Comparison of ENCODE assay signal across 14 cellular contexts in genomic region chr19:39915848-39916215, GRCh38. TPM values are rescaled to one million over a fixed set of nuclear protein-coding genes. Genes with fewer than 3 reads are reported as not detected.
A peak's percentile ranks its signal among the peaks of the same experiment; 100 is the strongest.
DNase-seq lines count a peak whose midpoint lies in the region; ATAC-seq, FAIRE-seq and TF ChIP-seq lines count a peak whose summit lies in the region.
"Had no signal": no experiment of that assay in that cellular context is flagged by ENCODE, and none has a peak within 500 bp of the region (broad histone marks: within the 10 kb centered on the region; RNA-seq: fewer than 3 reads in every experiment).

No MANE protein-coding gene starts in this region.

- H3K27ac ChIP-seq in Karpas-422 (ENCODE audit: low read length) (no peak overlapping the region), K562 (ENCODE audit: extremely low read depth, low read depth, low read length) (no peak overlapping the region), spleen (no peak overlapping the region)
- H3K27ac ChIP-seq in CD8-positive, alpha-beta memory T cell (ENCODE audit: low read depth, low read length), result no peak overlapping the region

- POLR2A ChIA-PET in K562 (lab: Yijun Ruan, JAX), result interaction anchor here (0.6 kb wide), 1 partner anchor 150 kb away, joined by 3 read pairs; no protein-coding TSS in a partner anchor
- POLR2A ChIA-PET in CD8-positive, alpha-beta memory T cell (lab: Charles Lee), result interaction anchor here (0.6 kb wide), 1 partner anchor 25 kb away, joined by 3 read pairs; no protein-coding TSS in a partner anchor

- H4K20me1 ChIP-seq in Karpas-422 (ENCODE audit: insufficient read depth, low read depth, low read length) (no peaks in the 10 kb centered on the region), K562 (replicated peaks; ENCODE audit: control insufficient read depth, insufficient read depth, low read length) (0 out of 2 replicates have a peak, but pooled peaks cover 6% of the 10 kb centered on the region)

- TF ChIP-seq POLR2A in K562 (conservative IDR thresholded peaks at IDR 0.05) (no peak), spleen (IDR thresholded peaks at IDR 0.05) (no peak)

- 6% methylated on average over 15 of the region's 17 CpGs for WGBS in K562 (ENCODE audit: insufficient coverage, low coverage, missing lambda C conversion rate)
- WGBS in spleen, 5 donors, result 86 to 94% (median 87%) methylated on average over 17 of the region's 17 CpGs

- H3K9ac ChIP-seq in Karpas-422 (ENCODE audit: low read length), result no peak overlapping the region
- no peak overlapping the region for H3K9ac ChIP-seq in K562 (ENCODE audit: insufficient read depth in 1 of 2, low read depth in 2 of 2, low read length in 2 of 2)

- no peak for TF ChIP-seq RAD21 in K562 (CRISPR knock-in tag; conservative IDR thresholded peaks at IDR 0.05 in 1 of 2, IDR thresholded peaks at IDR 0.05 in 1 of 2)

- H3K36me3 Mint-ChIP-seq in CD8-positive, alpha-beta memory T cell, result peaks cover under 1 to 20% (median 7%) of the 10 kb centered on the region in 3 donors

- H3K27me3 Mint-ChIP-seq in CD8-positive, alpha-beta memory T cell, result no peaks in the 10 kb centered on the region

- FAIRE-seq in K562 (lab: Jason Lieb, UNC), result no peak
- FAIRE-seq: GM19239 had no signal

- CTCF ChIA-PET in K562 (lab: Yijun Ruan, JAX; ENCODE audit: low intra/inter-chr PET ratio), result no interaction called here
- CTCF ChIA-PET in CD8-positive, alpha-beta memory T cell (lab: Charles Lee), result interaction anchor here (1.2 kb wide), 2 partner anchors 54 to 55 kb away, joined by 3 read pairs; partner anchors contain the start of gene PSMC4

- H3K4me3 Mint-ChIP-seq in CD8-positive, alpha-beta memory T cell, result no peak overlapping the region

- no peak for TF ChIP-seq EP300 in K562 (IDR thresholded peaks at IDR 0.05; ENCODE audit: low read length)

- intact Hi-C loops in K562 (cut with micrococcal nuclease) (no loop called here), sciatic nerve (cut with DNase I) (no loop called here), spleen (cut with DNase I; ENCODE audit: low total_unique reads) (no loop called here)

- no peak overlapping the region for H2AFZ ChIP-seq in Karpas-422 (ENCODE audit: low read length)
- H2AFZ ChIP-seq in K562 (ENCODE audit: low read depth, low read length), result no peak overlapping the region

- no peaks in the 10 kb centered on the region for H3K36me3 ChIP-seq in Karpas-422 (ENCODE audit: insufficient read depth, low read length)
- H3K36me3 ChIP-seq in K562 (ENCODE audit: control insufficient read depth, insufficient read depth, low read length), result no peaks in the 10 kb centered on the region
- H3K36me3 ChIP-seq in CD8-positive, alpha-beta memory T cell (ENCODE audit: insufficient read depth, low read length), result no peaks in the 10 kb centered on the region
- peaks cover 0 to 7% (median 0%) of the 10 kb centered on the region in 6 donors for H3K36me3 ChIP-seq in spleen

- no peak overlapping the region for H3K4me2 ChIP-seq in Karpas-422 (ENCODE audit: low read depth, low read length, poor library complexity, severe bottlenecking)
- H3K4me2 ChIP-seq in K562 (ENCODE audit: insufficient read depth, low read length), result no peak overlapping the region

- BruUV-seq in K562 (replicated peaks; lab: Mats Ljungman, UMichigan), result no TSS peak

- H3K27me3 ChIP-seq in Karpas-422 (ENCODE audit: low read length) (no peaks in the 10 kb centered on the region), K562 (ENCODE audit: control insufficient read depth in 2 of 2, insufficient read depth in 2 of 2, low read length in 2 of 2) (peaks cover 13 to 63% of the 10 kb centered on the region in 2 experiments; a peak in 4 of 5 replicates), spleen (replicated peaks in 1 of 7) (peaks cover 0 to 23% (median 7%) of the 10 kb centered on the region in 7 donors)
- no peaks in the 10 kb centered on the region for H3K27me3 ChIP-seq in CD8-positive, alpha-beta memory T cell (ENCODE audit: insufficient read depth, low read length, poor library complexity, severe bottlenecking)

- no peaks in the 10 kb centered on the region for H3K9me3 ChIP-seq in Karpas-422 (ENCODE audit: low read length)
- no peaks in the 10 kb centered on the region for H3K9me3 ChIP-seq in K562 (replicated peaks; ENCODE audit: control insufficient read depth, insufficient read depth, low read depth, low read length)
- H3K9me3 ChIP-seq in CD8-positive, alpha-beta memory T cell (ENCODE audit: low read length), result no peaks in the 10 kb centered on the region
- H3K9me3 ChIP-seq in spleen, result peaks cover 0 to 4% (median 0%) of the 10 kb centered on the region in 8 donors

- no peaks in the 10 kb centered on the region for H3K9me1 ChIP-seq in K562 (ENCODE audit: control insufficient read depth, insufficient read depth, low read length)

- in situ Hi-C loops in GM13976 (cut with MboI; ENCODE audit: low sequenced_read_pairs, unreplicated experiment) (no loop called here), K562 (cut with MboI) (no loop called here), ACHN (cut with HindIII; ENCODE audit: low pct_ligation_motif_present, low pct_unique_long_range_greater_than_20kb, low sequenced_read_pairs) (no loop called here)

- no peak overlapping the region for H3K4me3 ChIP-seq in Karpas-422 (ENCODE audit: low read length)
- H3K4me3 ChIP-seq in K562, result no peak overlapping the region
- H3K4me3 ChIP-seq in CD8-positive, alpha-beta memory T cell (ENCODE audit: low read length), result no peak overlapping the region
- no peak overlapping the region for H3K4me3 ChIP-seq in spleen

- H3K79me2 ChIP-seq in Karpas-422 (ENCODE audit: low read length) (no peaks in the 10 kb centered on the region), K562 (ENCODE audit: control insufficient read depth, insufficient read depth, low read length) (no peaks in the 10 kb centered on the region)

- H3K4me1 ChIP-seq in Karpas-422 (ENCODE audit: low read length), result no peaks in the 10 kb centered on the region
- H3K4me1 ChIP-seq in K562 (replicated peaks in 1 of 2; ENCODE audit: control insufficient read depth in 2 of 2, insufficient read depth in 2 of 2, low read length in 2 of 2), result peaks cover 0 to 14% of the 10 kb centered on the region in 2 experiments; a peak in 2 of 5 replicates
- H3K4me1 ChIP-seq in CD8-positive, alpha-beta memory T cell (ENCODE audit: insufficient read depth, low read length), result no peaks in the 10 kb centered on the region
- no peaks in the 10 kb centered on the region for H3K4me1 ChIP-seq in spleen

- no peaks in the 10 kb centered on the region for H3K9me2 ChIP-seq in Karpas-422 (replicated peaks; ENCODE audit: insufficient read depth, low read length)

- TF ChIP-seq CTCF in GM13976 (IDR thresholded peaks at IDR 0.05; ENCODE audit: borderline replicate concordance, control extremely low read depth, extremely low read depth, insufficient read depth, missing control alignments) (no peak), K562 (IDR thresholded peaks at IDR 0.05 in 2 of 3, conservative IDR thresholded peaks at IDR 0.05 in 1 of 3; ENCODE audit: insufficient read depth in 2 of 3, low read depth in 1 of 3, low read length in 3 of 3) (no peak), spleen (IDR thresholded peaks at IDR 0.05 in 8 of 11, conservative IDR thresholded peaks at IDR 0.05 in 3 of 11) (no peak)

- ATAC-seq in K562, result no peak
- peak; percentile 51 for ATAC-seq in sciatic nerve

- H3K27ac Mint-ChIP-seq in CD8-positive, alpha-beta memory T cell, result peak overlapping the region in 1 of 8 donors; percentile 74

- H3K9me3 Mint-ChIP-seq in CD8-positive, alpha-beta memory T cell, result peaks cover 0 to 2% (median 0%) of the 10 kb centered on the region in 5 donors

- DNase-seq in GM13976 (ENCODE audit: low spot score), result peak; percentile 20
- DNase-seq in Karpas-422, result peak; percentile 23
- peak in 1 of 4 experiments; percentile 5 for DNase-seq in K562 (ENCODE audit: extremely low read depth in 1 of 4, low spot score in 3 of 4)
- no peak for DNase-seq in sciatic nerve (ENCODE audit: low spot score)
- no peak for DNase-seq in CD8-positive, alpha-beta memory T cell
- no peak for DNase-seq in ACHN
- DNase-seq in spleen, result no peak
- DNase-seq: C1 segment of cervical spinal cord, GF-D8, GOT3, KBM-7, NCI-H1694 treated with DMSO at 0.1 percent for 48 hours, Right ventricle myocardium superior had no signal

- H3K4me1 Mint-ChIP-seq in CD8-positive, alpha-beta memory T cell, result peaks cover 9 to 13% (median 11%) of the 10 kb centered on the region in 3 donors

RNA-seq across cellular contexts. Expression of gene FCGBP, which starts 18.6 kb away (rescaled TPM):
- 0.32 TPM in 1 of 2 replicates, not detected in the other for total RNA-seq in Karpas-422 (2014; rRNA removed; shearing (Covaris generic); ENCODE audit: low replicate concordance)
- 0.79 and 0.83 TPM in 2 replicates for total RNA-seq in K562 (2011; cell fraction: chromatin; rRNA removed; ENCODE audit: low replicate concordance)
- total RNA-seq in K562 (2011; cell fraction: nucleolus; rRNA removed), result 0.39 and 0.83 TPM in 2 replicates
- 0.15 and 0.22 TPM in 2 replicates for total RNA-seq in K562 (2011; cell fraction: nucleoplasm; rRNA removed)
- total RNA-seq in K562 (2014; rRNA removed), result 0.04 and 0.05 TPM in 2 replicates
- not detected in 2 replicates for total RNA-seq in K562 (2014; rRNA removed; fragmentation: Illumina TruSeq; extraction: Trizol)
- total RNA-seq in K562 (2015; rRNA removed; fragmentation: Illumina TruSeq; extraction: Trizol), result 0.19 and 0.25 TPM in 2 replicates
- 1.5 and 1.9 TPM in 2 replicates for total RNA-seq in K562 (2021)
- polyA plus RNA-seq in K562 (2011; rRNA removed), result 0.04 and 0.13 TPM in 2 replicates
- polyA plus RNA-seq in K562 (2011; cell fraction: cytosol; rRNA removed), result 0.15 and 0.27 TPM in 2 replicates
- 0.17 and 0.73 TPM in 2 replicates for polyA plus RNA-seq in K562 (2011; cell fraction: nucleus; rRNA removed)
- polyA plus RNA-seq in K562 (2012), result 0.12 and 0.18 TPM in 2 replicates
- 0.01 TPM in 2 replicates for polyA plus RNA-seq in K562 (2014; fragmentation: Illumina TruSeq; extraction: Trizol)
- polyA plus RNA-seq in K562 (2014; fragmentation: Nextera tagmentation; extraction: Ambion mirVana), result not detected
- polyA plus RNA-seq in K562 (2014; rRNA removed), result 0.03 TPM in 1 of 2 replicates, not detected in the other
- 0.18 TPM in 1 of 2 replicates, not detected in the other for polyA minus RNA-seq in K562 (2011; rRNA and poly(A)+ RNA removed)
- 0.10 TPM in 1 of 2 replicates, not detected in the other for polyA minus RNA-seq in K562 (2011; cell fraction: cytosol; rRNA and poly(A)+ RNA removed)
- polyA minus RNA-seq in K562 (2011; cell fraction: nucleus; rRNA and poly(A)+ RNA removed), result 0.33 and 0.67 TPM in 2 replicates
- 83.1 TPM for total RNA-seq in sciatic nerve
- total RNA-seq in CD8-positive, alpha-beta memory T cell, result 1 to 10 TPM; 7.0 to 7.9 TPM
- 2.7 TPM for polyA plus RNA-seq in CD8-positive, alpha-beta memory T cell
- 10 to 100 TPM in 3 of 7 donors, 1 to 10 TPM in 4; 4.3 to 18.9 (median 9.0) TPM for total RNA-seq in spleen
- 1 to 10 TPM in 2 of 3 donors, under 1 TPM in 1; 0.91 to 1.8 (median 1.2) TPM for polyA plus RNA-seq in spleen

RNA-seq across cellular contexts. Expression of gene PSMC4, which starts 55.1 kb away (rescaled TPM):
- total RNA-seq in Karpas-422 (2014; rRNA removed; shearing (Covaris generic); ENCODE audit: low replicate concordance), result 99.7 and 123 TPM in 2 replicates
- total RNA-seq in K562 (2011; cell fraction: chromatin; rRNA removed; ENCODE audit: low replicate concordance), result 46.0 and 82.3 TPM in 2 replicates
- 49.2 and 65.9 TPM in 2 replicates for total RNA-seq in K562 (2011; cell fraction: nucleolus; rRNA removed)
- 40.1 and 50.1 TPM in 2 replicates for total RNA-seq in K562 (2011; cell fraction: nucleoplasm; rRNA removed)
- total RNA-seq in K562 (2014; rRNA removed) (142 and 187 TPM in 2 replicates), K562 (2014; rRNA removed; fragmentation: Illumina TruSeq; extraction: Trizol) (104 and 115 TPM in 2 replicates), K562 (2015; rRNA removed; fragmentation: Illumina TruSeq; extraction: Trizol) (139 and 143 TPM in 2 replicates), K562 (2021) (146 and 150 TPM in 2 replicates), sciatic nerve (49.3 TPM), spleen (10 to 100 TPM; 58.9 to 85.4 (median 65.4) TPM)
- polyA plus RNA-seq in K562 (2011; rRNA removed) (45.9 and 69.6 TPM in 2 replicates), K562 (2014; fragmentation: Illumina TruSeq; extraction: Trizol) (171 and 192 TPM in 2 replicates), K562 (2014; fragmentation: Nextera tagmentation; extraction: Ambion mirVana) (100 to 1,000 TPM; 380 to 475 TPM), K562 (2014; rRNA removed) (97.0 and 102 TPM in 2 replicates), spleen (10 to 100 TPM; 53.2 to 66.4 (median 55.5) TPM)
- polyA plus RNA-seq in K562 (2011; cell fraction: cytosol; rRNA removed), result 53.9 and 128 TPM in 2 replicates
- 93.8 and 118 TPM in 2 replicates for polyA plus RNA-seq in K562 (2011; cell fraction: nucleus; rRNA removed)
- 138 and 171 TPM in 2 replicates for polyA plus RNA-seq in K562 (2012)
- polyA minus RNA-seq in K562 (2011; rRNA and poly(A)+ RNA removed), result 26.7 and 28.2 TPM in 2 replicates
- polyA minus RNA-seq in K562 (2011; cell fraction: cytosol; rRNA and poly(A)+ RNA removed), result 57.7 and 66.1 TPM in 2 replicates
- 21.8 and 31.1 TPM in 2 replicates for polyA minus RNA-seq in K562 (2011; cell fraction: nucleus; rRNA and poly(A)+ RNA removed)
- 100 to 1,000 TPM; 170 to 179 TPM for total RNA-seq in CD8-positive, alpha-beta memory T cell
- polyA plus RNA-seq in CD8-positive, alpha-beta memory T cell, result 114 TPM

Comparison
In these comparisons a context has a peak if more than half of its experiments do, and no peak if none do; other contexts are left out.
1. DNase-seq: peak in GM13976 (single experiment) and Karpas-422 (single experiment); none in sciatic nerve (single experiment), CD8-positive, alpha-beta memory T cell (0 of 5), ACHN (single experiment) and spleen (single experiment).